1 cellular context compared by ENCODE assay signal in the genomic region with DNA sequence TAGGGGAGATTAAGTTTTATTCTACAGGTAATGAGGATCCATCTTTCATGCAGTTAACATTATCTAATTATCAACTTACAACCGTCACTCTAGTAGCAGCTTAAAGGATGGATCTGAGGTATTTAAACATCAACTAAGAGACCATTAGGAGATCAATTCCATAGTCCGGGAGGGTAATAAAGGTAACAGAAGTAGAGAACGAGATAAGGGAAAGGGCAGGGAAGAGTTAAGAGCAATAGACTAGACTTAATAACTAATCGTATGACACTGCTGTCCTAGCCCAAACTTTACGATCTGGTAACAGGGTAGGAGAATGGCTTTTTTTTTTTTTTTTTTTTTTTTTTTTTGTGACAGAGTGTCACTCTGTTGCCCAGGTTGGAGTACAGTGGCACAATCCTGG.
TF ChIP-seq lines count a peak whose summit lies in the region.

No MANE protein-coding gene starts in this region.

TF ChIP-seq in HEK293, 187 proteins besides CTCF, POLR2A, EP300 and RAD21 (continued from another document):
- TF ChIP-seq, protein P1, sequence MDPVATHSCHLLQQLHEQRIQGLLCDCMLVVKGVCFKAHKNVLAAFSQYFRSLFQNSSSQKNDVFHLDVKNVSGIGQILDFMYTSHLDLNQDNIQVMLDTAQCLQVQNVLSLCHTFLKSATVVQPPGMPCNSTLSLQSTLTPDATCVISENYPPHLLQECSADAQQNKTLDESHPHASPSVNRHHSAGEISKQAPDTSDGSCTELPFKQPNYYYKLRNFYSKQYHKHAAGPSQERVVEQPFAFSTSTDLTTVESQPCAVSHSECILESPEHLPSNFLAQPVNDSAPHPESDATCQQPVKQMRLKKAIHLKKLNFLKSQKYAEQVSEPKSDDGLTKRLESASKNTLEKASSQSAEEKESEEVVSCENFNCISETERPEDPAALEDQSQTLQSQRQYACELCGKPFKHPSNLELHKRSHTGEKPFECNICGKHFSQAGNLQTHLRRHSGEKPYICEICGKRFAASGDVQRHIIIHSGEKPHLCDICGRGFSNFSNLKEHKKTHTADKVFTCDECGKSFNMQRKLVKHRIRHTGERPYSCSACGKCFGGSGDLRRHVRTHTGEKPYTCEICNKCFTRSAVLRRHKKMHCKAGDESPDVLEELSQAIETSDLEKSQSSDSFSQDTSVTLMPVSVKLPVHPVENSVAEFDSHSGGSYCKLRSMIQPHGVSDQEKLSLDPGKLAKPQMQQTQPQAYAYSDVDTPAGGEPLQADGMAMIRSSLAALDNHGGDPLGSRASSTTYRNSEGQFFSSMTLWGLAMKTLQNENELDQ (tag by site-specific recombination; IDR thresholded peaks at IDR 0.05; ENCODE audit: low read depth), result no peak
- TF ChIP-seq ZNF623 (tag by site-specific recombination; IDR thresholded peaks at IDR 0.05) (no peak), ZNF692 (tag by site-specific recombination; IDR thresholded peaks at IDR 0.05) (no peak)
